ENCODE assay signal across 9 cellular contexts in genomic region chr4:27684501-27685077, GRCh38.
A peak's percentile ranks its signal among the peaks of the same experiment; 100 is the strongest.
DNase-seq lines count a peak whose midpoint lies in the region; ATAC-seq and TF ChIP-seq lines count a peak whose summit lies in the region.
"Had no signal": no experiment of that assay in that cellular context is flagged by ENCODE, and none has a peak within 500 bp of the region (broad histone marks: within the 10 kb centered on the region; RNA-seq: fewer than 3 reads in every experiment).

No MANE protein-coding gene starts in this region.

- 26% methylated on average over 9 of the region's 9 CpGs for WGBS in suprapubic skin

- DNase-seq in DMS53 (lab: John Stamatoyannopoulos, UW) (peak; percentile 92), NCI-H510A (lab: John Stamatoyannopoulos, UW) (peak; percentile 16), anterior cingulate cortex (lab: John Stamatoyannopoulos, UW) (peak in 52 of 58 donors; percentile 2 to 83 (median 36)), iPS-NIHi11 (ENCODE audit: low spot score) (peak; percentile 45), suprapubic skin (ENCODE audit: low spot score in 2 of 2) (no peak)
- DNase-seq in activated CD8-positive, alpha-beta memory T cell treated with anti-CD3 and anti-CD28 coated beads, Interleukin-2, amount 50 U/mL, for 4 hours = no peak
- DNase-seq: activated B cell treated with CpG ODN at 0.5 μM for 24 hours had no signal

- no peaks in the 10 kb centered on the region for H3K27me3 ChIP-seq in suprapubic skin

- H3K4me3 ChIP-seq in suprapubic skin = no peak overlapping the region

- no peak overlapping the region for H3K27ac ChIP-seq in suprapubic skin

- H3K36me3 ChIP-seq in suprapubic skin = no peaks in the 10 kb centered on the region

- ATAC-seq in GM19395 (IDR thresholded peaks at IDR 0.05; ENCODE audit: unreplicated experiment) (peak; percentile 98), HG03342 (IDR thresholded peaks at IDR 0.05; ENCODE audit: unreplicated experiment) (peak; percentile 96)

- no peak for TF ChIP-seq EP300 in suprapubic skin (IDR thresholded peaks at IDR 0.05)

- peaks cover 7% of the 10 kb centered on the region for H3K4me1 ChIP-seq in suprapubic skin

- TF ChIP-seq CTCF in suprapubic skin (IDR thresholded peaks at IDR 0.05) = peak; percentile 11 to 61

- no peak for TF ChIP-seq POLR2A in suprapubic skin (IDR thresholded peaks at IDR 0.05)

- no peaks in the 10 kb centered on the region for H3K9me3 ChIP-seq in suprapubic skin

Comparison
In these comparisons a context has a peak if more than half of its experiments do, and no peak if none do; other contexts are left out.
1. DNase-seq: peak in DMS53 (single experiment), NCI-H510A (single experiment), anterior cingulate cortex (52 of 58) and iPS-NIHi11 (single experiment); none in suprapubic skin (0 of 2) and activated CD8-positive, alpha-beta memory T cell treated with anti-CD3 and anti-CD28 coated beads, Interleukin-2, amount 50 U/mL, for 4 hours (single experiment).